In the genomic region with DNA sequence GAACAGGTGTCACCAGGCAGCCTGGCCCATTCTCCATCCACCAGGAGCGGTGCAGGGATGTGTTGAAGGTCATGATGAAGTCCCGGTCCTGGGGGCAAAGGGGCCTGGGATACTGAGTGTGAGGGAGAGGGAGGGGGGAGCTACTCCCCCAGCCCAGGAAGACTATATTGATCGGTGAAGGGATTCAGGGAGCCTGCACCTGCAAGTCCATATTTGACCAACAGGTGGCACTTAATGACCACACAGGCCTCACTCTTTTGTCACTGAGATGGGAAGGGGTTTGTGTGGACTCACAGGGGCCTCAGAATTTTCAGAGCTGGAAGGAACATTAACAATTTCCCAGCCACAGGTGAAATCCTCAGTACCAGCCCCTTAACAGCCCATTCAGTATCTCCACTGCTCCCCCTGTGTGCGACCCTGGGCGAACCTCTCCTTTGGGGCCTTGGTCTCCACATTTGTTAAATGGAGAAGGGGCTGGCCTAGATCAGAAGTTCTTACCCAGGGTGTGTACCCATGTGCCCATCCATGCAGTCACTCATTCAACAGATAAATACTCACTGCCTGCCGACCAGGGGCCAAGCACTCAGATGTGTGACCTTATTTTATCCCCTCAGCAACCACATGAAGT, we compare ENCODE assay signal across 8 cellular contexts. TPM values are rescaled to one million over a fixed set of nuclear protein-coding genes. Genes with fewer than 3 reads are reported as not detected.
A peak's percentile ranks its signal among the peaks of the same experiment; 100 is the strongest.
DNase-seq lines count a peak whose midpoint lies in the region; ATAC-seq and TF ChIP-seq lines count a peak whose summit lies in the region.

No MANE protein-coding gene starts in this region.

- no peaks in the 10 kb centered on the region for H3K9me2 ChIP-seq in OCI-LY1 (ENCODE audit: low read depth, low read length)

- no peak overlapping the region for H3K4me2 ChIP-seq in OCI-LY1 (ENCODE audit: low read length)

- no peaks in the 10 kb centered on the region for H4K20me1 ChIP-seq in OCI-LY1 (ENCODE audit: insufficient read depth, low read length)

- TF ChIP-seq CTCF in OCI-LY1 (IDR thresholded peaks at IDR 0.05; ENCODE audit: low read length): peak; percentile 90
- peak; percentile 85 for TF ChIP-seq CTCF in astrocyte of the spinal cord (IDR thresholded peaks at IDR 0.05; ENCODE audit: low read depth, low read length)
- TF ChIP-seq CTCF in left lung (IDR thresholded peaks at IDR 0.05): peak; percentile 70 to 72
- peak; percentile 2 to 80 for TF ChIP-seq CTCF in suprapubic skin (IDR thresholded peaks at IDR 0.05)

- no peaks in the 10 kb centered on the region for H3F3A ChIP-seq in OCI-LY1 (ENCODE audit: insufficient read depth, low read length)

- H3K4me1 ChIP-seq in OCI-LY1 (ENCODE audit: insufficient read depth, low read length, severe bottlenecking) (peaks cover 11% of the 10 kb centered on the region), left lung (peaks cover 4 to 13% of the 10 kb centered on the region in 2 donors), suprapubic skin (peaks cover 16% of the 10 kb centered on the region)

- no peak for TF ChIP-seq EP300 in suprapubic skin (IDR thresholded peaks at IDR 0.05)

- no peak overlapping the region for H3K9ac ChIP-seq in OCI-LY1 (ENCODE audit: low read length)

- in situ Hi-C loops in astrocyte of the spinal cord (cut with HindIII; ENCODE audit: low sequenced_read_pairs): no loop called here

- H3K27me3 ChIP-seq in OCI-LY1 (ENCODE audit: insufficient read depth, low read length) (peaks cover 6% of the 10 kb centered on the region), left lung (peaks cover 0 to 46% of the 10 kb centered on the region in 2 donors), suprapubic skin (peaks cover 11% of the 10 kb centered on the region)

- no peak overlapping the region for H2AFZ ChIP-seq in OCI-LY1 (ENCODE audit: low read length)

- intact Hi-C loops in left lung (cut with DNase I): loop anchor here in 1 of 2 donors (10.0 kb wide), 1 partner anchor 241 kb away; no protein-coding TSS in a partner anchor

- H3K79me2 ChIP-seq in OCI-LY1 (ENCODE audit: insufficient read depth, low read length): no peaks in the 10 kb centered on the region

- no peaks in the 10 kb centered on the region for H3K36me3 ChIP-seq in OCI-LY1 (ENCODE audit: insufficient read depth, low read length)
- H3K36me3 ChIP-seq in left lung: no peaks in the 10 kb centered on the region
- no peaks in the 10 kb centered on the region for H3K36me3 ChIP-seq in suprapubic skin

- peak; percentile 18 for DNase-seq in DMS114 treated with DMSO at 0.1 percent for 48 hours (lab: John Stamatoyannopoulos, UW; ENCODE audit: unreplicated experiment)
- peak; percentile 34 for DNase-seq in HK-2 (ENCODE audit: unreplicated experiment)
- no peak for DNase-seq in astrocyte of the spinal cord (ENCODE audit: low read depth, low spot score)
- DNase-seq in left lung: no peak
- DNase-seq in suprapubic skin (ENCODE audit: low spot score in 2 of 2): no peak

- no peaks in the 10 kb centered on the region for H3K9me3 ChIP-seq in OCI-LY1 (ENCODE audit: low read length)
- H3K9me3 ChIP-seq in left lung: no peaks in the 10 kb centered on the region
- no peaks in the 10 kb centered on the region for H3K9me3 ChIP-seq in suprapubic skin

- ATAC-seq in left lung (no peak), HG02642 (IDR thresholded peaks at IDR 0.05; ENCODE audit: poor library complexity, unreplicated experiment) (no peak), GM21515 (IDR thresholded peaks at IDR 0.05; ENCODE audit: unreplicated experiment) (no peak)

- H3K4me3 ChIP-seq in OCI-LY1 (ENCODE audit: low read depth, low read length, poor library complexity, severe bottlenecking): no peak overlapping the region
- no peak overlapping the region for H3K4me3 ChIP-seq in astrocyte of the spinal cord (ENCODE audit: low read depth, low read length)
- no peak overlapping the region for H3K4me3 ChIP-seq in left lung
- no peak overlapping the region for H3K4me3 ChIP-seq in suprapubic skin

- H3K27ac ChIP-seq in OCI-LY1 (ENCODE audit: low read depth, low read length, poor library complexity, severe bottlenecking): no peak overlapping the region
- H3K27ac ChIP-seq in left lung: no peak overlapping the region
- H3K27ac ChIP-seq in suprapubic skin: no peak overlapping the region

- WGBS in suprapubic skin: 51% methylated on average over 6 of the region's 6 CpGs

- TF ChIP-seq POLR2A in suprapubic skin (IDR thresholded peaks at IDR 0.05): no peak

RNA-seq across cellular contexts. Expression of gene NKAIN1, which starts 55.6 kb away (rescaled TPM):
- total RNA-seq in left lung (not detected), suprapubic skin (1 to 10 TPM in 3 of 4 donors, under 1 TPM in 1; 0.64 to 2.5 (median 1.5) TPM)

Comparison
In these comparisons a context has a peak if more than half of its experiments do, and no peak if none do; other contexts are left out.
1. DNase-seq: peak in DMS114 treated with DMSO at 0.1 percent for 48 hours (single experiment) and HK-2 (single experiment); none in astrocyte of the spinal cord (single experiment), left lung (0 of 2) and suprapubic skin (0 of 2).
2. Peak in every context shown above with its lines, with median percentiles within 50 percentile points of each other: CTCF ChIP-seq.